In the genomic region with DNA sequence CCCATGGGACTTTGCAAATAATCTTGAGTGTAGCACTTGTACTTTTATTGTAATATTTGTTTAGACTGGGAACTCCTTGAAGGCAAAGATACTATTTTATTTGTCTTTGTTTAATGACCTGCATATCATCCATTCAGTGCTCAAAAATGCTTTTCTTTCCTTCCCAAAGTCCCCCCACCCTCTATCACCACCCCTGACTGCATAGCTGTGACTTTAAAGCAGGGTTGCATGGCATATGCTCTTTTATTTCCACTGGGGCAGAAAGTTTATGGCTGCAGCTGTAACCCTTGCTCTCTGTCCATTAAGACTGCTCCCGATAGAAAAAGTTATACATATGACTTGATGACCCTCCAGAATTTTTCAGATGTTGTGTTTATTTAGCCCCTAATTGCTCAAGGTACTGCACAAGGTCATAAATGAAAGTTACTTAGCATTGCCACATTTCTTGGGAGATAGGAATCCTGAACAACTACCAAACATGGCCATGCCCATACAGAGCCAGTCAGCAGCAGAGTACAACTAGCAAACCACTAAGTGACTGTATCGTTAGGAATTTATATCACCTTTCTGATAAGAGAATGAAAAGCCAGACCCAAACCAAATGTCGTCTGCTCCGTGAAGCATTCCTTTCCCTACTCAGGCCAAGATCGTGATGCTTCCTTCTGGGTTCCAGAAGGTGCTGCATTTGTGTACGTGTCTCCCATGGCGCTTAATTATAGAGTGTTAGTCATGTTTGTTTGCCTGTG, we compare ENCODE assay signal across 1 cellular context.
TF ChIP-seq lines count a peak whose summit lies in the region.

No MANE protein-coding gene starts in this region.

TF ChIP-seq in H1, 55 proteins besides CTCF, POLR2A, EP300 and RAD21 (continued from another document):
- TF ChIP-seq RNF2 (IDR thresholded peaks at IDR 0.05; ENCODE audit: borderline replicate concordance, low read depth, low read length, missing control alignments, poor library complexity, severe bottlenecking) (no peak), GABPA (IDR thresholded peaks at IDR 0.05; ENCODE audit: borderline replicate concordance, insufficient read depth, low read length) (no peak), FOSL1 (IDR thresholded peaks at IDR 0.05; ENCODE audit: insufficient read depth, low read depth, low read length) (no peak), KDM1A (IDR thresholded peaks at IDR 0.05; ENCODE audit: borderline replicate concordance, low read length) (no peak), EZH2 (IDR thresholded peaks at IDR 0.05; ENCODE audit: low read depth, low read length, severe bottlenecking) (no peak), CHD1 (IDR thresholded peaks at IDR 0.05; ENCODE audit: low read depth, low read length) (no peak), BRCA1 (IDR thresholded peaks at IDR 0.05; ENCODE audit: low read depth, low read length) (no peak), SIRT6 (IDR thresholded peaks at IDR 0.05; ENCODE audit: low read length) (no peak), NRF1 (IDR thresholded peaks at IDR 0.05; ENCODE audit: low read depth, low read length) (no peak), HDAC2 (IDR thresholded peaks at IDR 0.05; ENCODE audit: borderline replicate concordance in 1 of 2, low read depth in 2 of 2, low read length in 2 of 2) (no peak), CREB1 (IDR thresholded peaks at IDR 0.05) (no peak), CBX8 (IDR thresholded peaks at IDR 0.05; ENCODE audit: borderline replicate concordance, low read depth, low read length) (no peak)
